Comparison of ENCODE assay signal across 9 cellular contexts in the genomic region with DNA sequence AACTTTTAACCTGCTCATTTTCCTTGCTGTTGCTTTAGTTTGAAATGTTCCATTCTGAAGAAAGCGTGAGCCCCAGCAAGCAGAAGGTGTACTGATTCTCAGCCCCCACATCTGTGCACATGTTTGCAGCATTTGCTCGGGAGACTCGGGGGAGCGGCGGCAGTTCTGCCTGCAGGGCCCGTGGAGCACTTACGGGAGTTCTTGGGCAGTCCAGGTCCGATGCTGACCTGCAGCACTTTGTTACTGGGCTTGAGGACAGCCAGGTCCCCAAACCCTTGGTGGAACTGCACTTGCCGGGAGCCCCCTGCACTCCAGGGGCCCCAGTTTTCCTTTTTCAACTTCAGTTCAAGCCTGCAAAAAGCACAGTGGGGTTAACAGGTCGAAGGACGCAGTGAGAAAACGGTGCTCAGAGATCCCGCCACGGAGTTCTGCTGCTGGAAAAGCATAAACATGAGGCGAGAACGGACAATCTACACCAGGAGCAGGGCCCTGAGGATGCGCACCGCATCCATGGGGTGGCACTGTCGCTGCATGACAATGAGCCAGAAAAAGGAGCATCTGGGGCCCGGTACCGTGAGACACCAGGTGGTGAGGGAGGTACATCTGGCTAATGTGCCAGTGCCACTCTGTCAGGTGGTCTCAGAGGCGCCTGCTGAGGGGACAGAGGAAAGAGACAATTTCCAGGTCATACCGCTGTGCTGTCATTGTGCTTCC. TPM values are rescaled to one million over a fixed set of nuclear protein-coding genes. Genes with fewer than 3 reads are reported as not detected.
DNase-seq lines count a peak whose midpoint lies in the region; ATAC-seq and TF ChIP-seq lines count a peak whose summit lies in the region.
"Had no signal": no experiment of that assay in that cellular context is flagged by ENCODE, and none has a peak within 500 bp of the region (broad histone marks: within the 10 kb centered on the region; RNA-seq: fewer than 3 reads in every experiment).

No MANE protein-coding gene starts in this region.

- H3K4me3 Mint-ChIP-seq in Caco-2 (ENCODE audit: unreplicated experiment) (no peak overlapping the region), glutamatergic neuron (ENCODE audit: unreplicated experiment) (no peak overlapping the region)
- H3K4me3 Mint-ChIP-seq in activated T-helper 1 cell treated with anti-CD3 and anti-CD28 coated beads, Interleukin-12 subunit alpha, Interleukin-12 subunit beta, Interleukin-2, Interleukin-4 antibody, amounts not matched to agents 30 ng/mL and 10 ng/mL and 1 ng/mL, durations not matched to agents 14 hours and 24 hours and 36 hours: no peak overlapping the region

- H3K79me2 ChIP-seq in KMS-11 (ENCODE audit: insufficient read depth, low read depth): no peaks in the 10 kb centered on the region

- H3K4me2 ChIP-seq in KMS-11: peak overlapping the region; percentile 40; the same call in 1 of the 2 replicates

- H3K9ac ChIP-seq in KMS-11: no peak overlapping the region

- no peaks in the 10 kb centered on the region for H4K20me1 ChIP-seq in KMS-11 (ENCODE audit: insufficient read depth)

- CTCF ChIA-PET in Caco-2 (lab: Charles Lee): no interaction called here

- H2AFZ ChIP-seq in KMS-11 (ENCODE audit: low read depth): peak overlapping the region; percentile 27; the same call in 1 of the 2 replicates

- H3K27me3 ChIP-seq in Caco-2 (replicated peaks; ENCODE audit: control insufficient read depth, insufficient read depth, low read length) (no peaks in the 10 kb centered on the region), KMS-11 (ENCODE audit: insufficient read depth, low read depth) (no peaks in the 10 kb centered on the region)

- peaks cover 2% of the 10 kb centered on the region for H3K4me1 Mint-ChIP-seq in Caco-2 (ENCODE audit: low read depth, unreplicated experiment)
- peaks cover 5% of the 10 kb centered on the region for H3K4me1 Mint-ChIP-seq in glutamatergic neuron (ENCODE audit: low read depth, unreplicated experiment)
- H3K4me1 Mint-ChIP-seq in activated T-helper 1 cell treated with anti-CD3 and anti-CD28 coated beads, Interleukin-12 subunit alpha, Interleukin-12 subunit beta, Interleukin-2, Interleukin-4 antibody, amounts not matched to agents 30 ng/mL and 10 ng/mL and 1 ng/mL, durations not matched to agents 14 hours and 24 hours and 36 hours (ENCODE audit: low read depth): peaks cover under 1% of the 10 kb centered on the region

- no peaks in the 10 kb centered on the region for H3K9me3 ChIP-seq in Caco-2

- ATAC-seq in SK-N-SH treated with all-trans-retinoic acid at 6 μM for 48 hours: peak; percentile 89

- BruUV-seq in Caco-2 (replicated peaks; lab: Mats Ljungman, UMichigan): no TSS peak

- intact Hi-C loops in Caco-2 (cut with micrococcal nuclease; ENCODE audit: unreplicated experiment): loop anchor here (1.0 to 10.0 kb wide), 2 partner anchors 254 to 332 kb away; no protein-coding TSS in a partner anchor
- intact Hi-C loops in activated T-helper 1 cell treated with anti-CD3 and anti-CD28 coated beads, Interleukin-12 subunit alpha, Interleukin-12 subunit beta, Interleukin-2, Interleukin-4 antibody, amounts not matched to agents 30 ng/mL and 10 ng/mL and 1 ng/mL, durations not matched to agents 14 hours and 24 hours and 36 hours (cut with micrococcal nuclease): no loop called here

- no peaks in the 10 kb centered on the region for H3K9me3 Mint-ChIP-seq in Caco-2 (ENCODE audit: unreplicated experiment)
- H3K9me3 Mint-ChIP-seq in glutamatergic neuron (ENCODE audit: unreplicated experiment): peaks cover 2% of the 10 kb centered on the region
- no peaks in the 10 kb centered on the region for H3K9me3 Mint-ChIP-seq in activated T-helper 1 cell treated with anti-CD3 and anti-CD28 coated beads, Interleukin-12 subunit alpha, Interleukin-12 subunit beta, Interleukin-2, Interleukin-4 antibody, amounts not matched to agents 30 ng/mL and 10 ng/mL and 1 ng/mL, durations not matched to agents 14 hours and 24 hours and 36 hours

- H3K27ac Mint-ChIP-seq in Caco-2 (ENCODE audit: unreplicated experiment): no peak overlapping the region
- H3K27ac Mint-ChIP-seq in glutamatergic neuron (ENCODE audit: unreplicated experiment): no peak overlapping the region
- H3K27ac Mint-ChIP-seq in activated T-helper 1 cell treated with anti-CD3 and anti-CD28 coated beads, Interleukin-12 subunit alpha, Interleukin-12 subunit beta, Interleukin-2, Interleukin-4 antibody, amounts not matched to agents 30 ng/mL and 10 ng/mL and 1 ng/mL, durations not matched to agents 14 hours and 24 hours and 36 hours: no peak overlapping the region

- peaks cover 54% of the 10 kb centered on the region for H3K36me3 Mint-ChIP-seq in Caco-2 (ENCODE audit: insufficient read depth, unreplicated experiment)
- H3K36me3 Mint-ChIP-seq in glutamatergic neuron (ENCODE audit: unreplicated experiment): no peaks in the 10 kb centered on the region
- peaks cover 16% of the 10 kb centered on the region for H3K36me3 Mint-ChIP-seq in activated T-helper 1 cell treated with anti-CD3 and anti-CD28 coated beads, Interleukin-12 subunit alpha, Interleukin-12 subunit beta, Interleukin-2, Interleukin-4 antibody, amounts not matched to agents 30 ng/mL and 10 ng/mL and 1 ng/mL, durations not matched to agents 14 hours and 24 hours and 36 hours (ENCODE audit: low read depth)

- no peak overlapping the region for H3K4me3 ChIP-seq in Caco-2 (ENCODE audit: low read depth, low read length)
- H3K4me3 ChIP-seq in KMS-11 (IDR thresholded peaks at IDR 0.05; ENCODE audit: insufficient read depth, low read depth, low read length): no peak overlapping the region
- H3K4me3 ChIP-seq: skin epidermis had no signal

- TF ChIP-seq CTCF in Caco-2 (IDR thresholded peaks at IDR 0.05; ENCODE audit: insufficient read depth in 1 of 2, low read depth in 1 of 2, low read length in 1 of 2, severe bottlenecking in 1 of 2, unreplicated experiment in 1 of 2) (peak in 1 of 2 experiments; percentile 44), KMS-11 (conservative IDR thresholded peaks at IDR 0.05; ENCODE audit: low read depth, low read length) (peak; percentile 75), glutamatergic neuron (IDR thresholded peaks at IDR 0.05; ENCODE audit: partially characterized antibody, unreplicated experiment) (no peak)

- H3K27me3 Mint-ChIP-seq in Caco-2 (ENCODE audit: insufficient read depth, unreplicated experiment) (no peaks in the 10 kb centered on the region), glutamatergic neuron (ENCODE audit: unreplicated experiment) (no peaks in the 10 kb centered on the region)
- no peaks in the 10 kb centered on the region for H3K27me3 Mint-ChIP-seq in activated T-helper 1 cell treated with anti-CD3 and anti-CD28 coated beads, Interleukin-12 subunit alpha, Interleukin-12 subunit beta, Interleukin-2, Interleukin-4 antibody, amounts not matched to agents 30 ng/mL and 10 ng/mL and 1 ng/mL, durations not matched to agents 14 hours and 24 hours and 36 hours (ENCODE audit: insufficient read depth)

- DNase-seq in Caco-2 (peak; percentile 47 to 55), glutamatergic neuron (peak; percentile 67), SIG-M5 treated with dmso at 0.1 percent for 504 hours (lab: John Stamatoyannopoulos, UW; ENCODE audit: unreplicated experiment) (no peak), GOT3 (lab: John Stamatoyannopoulos, UW) (no peak)
- DNase-seq in effector CD8-positive, alpha-beta T cell (lab: John Stamatoyannopoulos, UW): no peak
- no peak for DNase-seq in activated T-helper 1 cell treated with anti-CD3 and anti-CD28 coated beads, Interleukin-12 subunit alpha, Interleukin-12 subunit beta, Interleukin-2, Interleukin-4 antibody, amounts not matched to agents 30 ng/mL and 10 ng/mL and 1 ng/mL, durations not matched to agents 14 hours and 24 hours and 36 hours (ENCODE audit: low spot score)

- H3K4me1 ChIP-seq in Caco-2 (peaks cover 8% of the 10 kb centered on the region), KMS-11 (ENCODE audit: low read depth, poor library complexity, severe bottlenecking) (no peaks in the 10 kb centered on the region)

- no peak overlapping the region for H3K27ac ChIP-seq in KMS-11
- H3K27ac ChIP-seq: skin epidermis had no signal

- POLR2A ChIA-PET in Caco-2 (lab: Charles Lee): no interaction called here

- H3K36me3 ChIP-seq in Caco-2 (ENCODE audit: control insufficient read depth, insufficient read depth, low read length) (peaks cover 2% of the 10 kb centered on the region; the same call in 1 of the 2 replicates), KMS-11 (ENCODE audit: insufficient read depth) (no peaks in the 10 kb centered on the region)

TF ChIP-seq in SK-N-SH treated with all-trans-retinoic acid at 6 μM for 48 hours, 23 proteins besides CTCF, POLR2A, EP300 and RAD21:
- no peak for TF ChIP-seq ISL1 (CRISPR knock-in tag; IDR thresholded peaks at IDR 0.05)
- TF ChIP-seq, protein P1, sequence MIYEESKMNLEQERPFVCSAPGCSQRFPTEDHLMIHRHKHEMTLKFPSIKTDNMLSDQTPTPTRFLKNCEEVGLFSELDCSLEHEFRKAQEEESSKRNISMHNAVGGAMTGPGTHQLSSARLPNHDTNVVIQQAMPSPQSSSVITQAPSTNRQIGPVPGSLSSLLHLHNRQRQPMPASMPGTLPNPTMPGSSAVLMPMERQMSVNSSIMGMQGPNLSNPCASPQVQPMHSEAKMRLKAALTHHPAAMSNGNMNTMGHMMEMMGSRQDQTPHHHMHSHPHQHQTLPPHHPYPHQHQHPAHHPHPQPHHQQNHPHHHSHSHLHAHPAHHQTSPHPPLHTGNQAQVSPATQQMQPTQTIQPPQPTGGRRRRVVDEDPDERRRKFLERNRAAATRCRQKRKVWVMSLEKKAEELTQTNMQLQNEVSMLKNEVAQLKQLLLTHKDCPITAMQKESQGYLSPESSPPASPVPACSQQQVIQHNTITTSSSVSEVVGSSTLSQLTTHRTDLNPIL (CRISPR knock-in tag; IDR thresholded peaks at IDR 0.05; ENCODE audit: low read depth): no peak

RNA-seq across cellular contexts. Expression of gene LDHAL6B, which starts 45.6 kb away (rescaled TPM):
- total RNA-seq in Caco-2 (2022) (not detected in 2 replicates), glutamatergic neuron (ENCODE audit: unreplicated experiment) (not detected)
- not detected in 2 replicates for total RNA-seq in activated T-helper 1 cell treated with anti-CD3 and anti-CD28 coated beads, Interleukin-12 subunit alpha, Interleukin-12 subunit beta, Interleukin-2, Interleukin-4 antibody, amounts not matched to agents 30 ng/mL and 10 ng/mL and 1 ng/mL, durations not matched to agents 14 hours and 24 hours and 36 hours

RNA-seq across cellular contexts. Expression of gene CCNB2, which starts 56.1 kb away (rescaled TPM):
- total RNA-seq in Caco-2 (2022) (90.1 and 92.0 TPM in 2 replicates), glutamatergic neuron (ENCODE audit: unreplicated experiment) (13.1 TPM)
- total RNA-seq in activated T-helper 1 cell treated with anti-CD3 and anti-CD28 coated beads, Interleukin-12 subunit alpha, Interleukin-12 subunit beta, Interleukin-2, Interleukin-4 antibody, amounts not matched to agents 30 ng/mL and 10 ng/mL and 1 ng/mL, durations not matched to agents 14 hours and 24 hours and 36 hours: 36.6 and 38.2 TPM in 2 replicates

Comparison
In these comparisons a context has a peak if more than half of its experiments do, and no peak if none do; other contexts are left out.
1. DNase-seq: peak in Caco-2 (2 of 2) and glutamatergic neuron (single experiment); none in SIG-M5 treated with dmso at 0.1 percent for 504 hours (single experiment), effector CD8-positive, alpha-beta T cell (single experiment), GOT3 (single experiment) and activated T-helper 1 cell treated with anti-CD3 and anti-CD28 coated beads, Interleukin-12 subunit alpha, Interleukin-12 subunit beta, Interleukin-2, Interleukin-4 antibody, amounts not matched to agents 30 ng/mL and 10 ng/mL and 1 ng/mL, durations not matched to agents 14 hours and 24 hours and 36 hours (single experiment).